In the genomic region with DNA sequence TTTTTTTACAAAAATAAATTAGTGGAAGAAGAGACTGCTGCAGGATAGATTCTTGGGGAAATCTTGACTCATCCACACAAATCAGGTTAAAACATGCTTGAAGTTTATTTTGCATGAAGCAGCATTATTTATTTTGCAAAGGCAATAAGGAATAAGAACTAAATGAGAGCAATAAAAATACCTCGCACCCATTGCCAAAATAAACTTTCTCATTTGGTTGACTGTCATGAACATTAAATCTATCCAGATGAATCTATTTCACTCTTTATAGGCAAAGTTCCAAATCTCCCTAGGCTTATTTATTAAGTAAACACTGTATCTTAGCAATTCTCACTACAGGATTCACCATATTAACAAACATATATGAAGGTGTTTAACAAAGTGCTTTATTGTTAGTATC, we compare ENCODE assay signal across 1 cellular context.
TF ChIP-seq lines count a peak whose summit lies in the region.

No MANE protein-coding gene starts in this region.

TF ChIP-seq in SK-N-SH, 30 proteins besides CTCF, POLR2A, EP300 and RAD21 (continued from another document):
- TF ChIP-seq, protein P1, sequence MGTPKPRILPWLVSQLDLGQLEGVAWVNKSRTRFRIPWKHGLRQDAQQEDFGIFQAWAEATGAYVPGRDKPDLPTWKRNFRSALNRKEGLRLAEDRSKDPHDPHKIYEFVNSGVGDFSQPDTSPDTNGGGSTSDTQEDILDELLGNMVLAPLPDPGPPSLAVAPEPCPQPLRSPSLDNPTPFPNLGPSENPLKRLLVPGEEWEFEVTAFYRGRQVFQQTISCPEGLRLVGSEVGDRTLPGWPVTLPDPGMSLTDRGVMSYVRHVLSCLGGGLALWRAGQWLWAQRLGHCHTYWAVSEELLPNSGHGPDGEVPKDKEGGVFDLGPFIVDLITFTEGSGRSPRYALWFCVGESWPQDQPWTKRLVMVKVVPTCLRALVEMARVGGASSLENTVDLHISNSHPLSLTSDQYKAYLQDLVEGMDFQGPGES (IDR thresholded peaks at IDR 0.05; ENCODE audit: low read depth, low read length), result no peak
- TF ChIP-seq NRF1 (IDR thresholded peaks at IDR 0.05; ENCODE audit: low read depth, low read length), result no peak
- TF ChIP-seq RXRA (IDR thresholded peaks at IDR 0.05; ENCODE audit: borderline replicate concordance, low read depth), result no peak
- TF ChIP-seq SMC3 (IDR thresholded peaks at IDR 0.05; ENCODE audit: low read depth, low read length), result no peak
